7 cellular contexts compared by ENCODE assay signal in the genomic region with DNA sequence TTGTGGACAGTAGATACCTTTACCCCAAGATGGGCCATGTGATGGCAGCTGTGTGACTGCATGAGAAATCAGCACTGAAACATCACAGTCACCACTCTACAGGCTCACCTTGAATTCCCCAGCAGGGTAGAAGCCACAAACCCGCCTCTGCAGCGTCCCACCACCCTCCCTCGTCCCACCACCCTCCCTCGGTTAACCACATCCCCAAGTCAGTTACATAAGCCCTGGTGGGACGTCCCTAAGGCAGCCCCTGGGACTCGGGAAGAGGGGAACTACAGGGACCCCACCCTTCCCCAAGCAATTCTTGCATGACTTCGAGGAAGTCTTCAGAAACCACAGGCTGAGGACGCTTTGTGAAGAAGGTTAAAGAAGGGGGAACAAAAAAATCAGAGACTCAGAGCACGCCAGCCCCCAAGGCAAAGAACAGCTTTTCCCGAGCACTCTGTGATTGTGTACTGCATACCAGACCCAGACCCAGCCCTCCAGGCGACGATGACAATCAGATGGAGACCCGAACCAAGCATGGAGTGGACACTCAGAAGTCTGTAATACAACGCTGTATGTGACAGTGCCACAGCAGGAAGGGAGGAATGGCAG.
DNase-seq lines count a peak whose midpoint lies in the region; ATAC-seq and TF ChIP-seq lines count a peak whose summit lies in the region.

No MANE protein-coding gene starts in this region.

- H2AFZ ChIP-seq in Loucy (ENCODE audit: low read length) = no peak overlapping the region

- no peaks in the 10 kb centered on the region for H3F3A ChIP-seq in Loucy (ENCODE audit: low read depth)

- H3K27ac Mint-ChIP-seq in Calu3 (ENCODE audit: unreplicated experiment) = no peak overlapping the region

- no peaks in the 10 kb centered on the region for H3K9me2 ChIP-seq in Loucy (replicated peaks; ENCODE audit: low read depth, low read length)

- H4K20me1 ChIP-seq in Loucy (ENCODE audit: insufficient read depth, low read length, poor library complexity, severe bottlenecking) = no peaks in the 10 kb centered on the region

- peak overlapping the region; percentile 49 for H3K4me3 ChIP-seq in Loucy (ENCODE audit: low read length, poor library complexity, severe bottlenecking)

- H3K27me3 ChIP-seq in Loucy (ENCODE audit: insufficient read depth, low read length, poor library complexity, severe bottlenecking) = no peaks in the 10 kb centered on the region

- intact Hi-C loops in Calu3 (cut with micrococcal nuclease; ENCODE audit: unreplicated experiment) = no loop called here

- H3K9me3 Mint-ChIP-seq in Calu3 (ENCODE audit: low read depth, unreplicated experiment) = no peaks in the 10 kb centered on the region

- H3K36me3 ChIP-seq in Loucy (ENCODE audit: insufficient read depth, low read length) = peaks cover 21% of the 10 kb centered on the region; the same call in 1 of the 2 replicates

- peaks cover 17% of the 10 kb centered on the region; the same call in 1 of the 2 replicates for H3K79me2 ChIP-seq in Loucy (ENCODE audit: insufficient read depth, low read length)

- H3K4me1 ChIP-seq in Loucy (ENCODE audit: insufficient read depth, low read length, poor library complexity, severe bottlenecking) = peaks cover 59% of the 10 kb centered on the region

- CTCF ChIA-PET in Calu3 (lab: Charles Lee) = no interaction called here

- ATAC-seq in GM21381 (IDR thresholded peaks at IDR 0.05; ENCODE audit: unreplicated experiment) = peak; percentile 60

- no TSS peak for BruUV-seq in Calu3 (replicated peaks; lab: Mats Ljungman, UMichigan)

- H3K9ac ChIP-seq in Loucy (ENCODE audit: low read depth, low read length, poor library complexity, severe bottlenecking) = no peak overlapping the region

- H3K4me3 Mint-ChIP-seq in Calu3 (ENCODE audit: low read depth, unreplicated experiment) = no peak overlapping the region

- H3K4me1 Mint-ChIP-seq in Calu3 (ENCODE audit: low read depth, unreplicated experiment) = peaks cover 9% of the 10 kb centered on the region

- TF ChIP-seq CTCF in Loucy (conservative IDR thresholded peaks at IDR 0.05; ENCODE audit: low read length) (no peak), Calu3 (IDR thresholded peaks at IDR 0.05; ENCODE audit: unreplicated experiment) (no peak)

- no peaks in the 10 kb centered on the region for H3K36me3 Mint-ChIP-seq in Calu3 (ENCODE audit: insufficient read depth, unreplicated experiment)

- no peaks in the 10 kb centered on the region for H3K27me3 Mint-ChIP-seq in Calu3 (ENCODE audit: unreplicated experiment)

- DNase-seq in activated CD8-positive, alpha-beta memory T cell treated with anti-CD3 and anti-CD28 coated beads, Interleukin-2, amount 50 U/mL, for 4 hours = peak; percentile 82
- peak; percentile 82 for DNase-seq in islet precursor cell
- peak; percentile 56 to 76 for DNase-seq in stimulated activated CD8-positive, alpha-beta memory T cell treated with anti-CD3 and anti-CD28 coated beads, Interleukin-4, amount 100 ng/mL, for 4 hours (ENCODE audit: low read depth in 2 of 2, low spot score in 1 of 2)
- DNase-seq in COR-L47 (lab: John Stamatoyannopoulos, UW) = no peak
- DNase-seq in Calu3 = no peak

- peak overlapping the region; percentile 75 for H3K4me2 ChIP-seq in Loucy (ENCODE audit: low read depth, low read length, poor library complexity, severe bottlenecking)

- H3K9me3 ChIP-seq in Loucy (ENCODE audit: insufficient read depth, low read depth, low read length) = no peaks in the 10 kb centered on the region

Comparison
In these comparisons a context has a peak if more than half of its experiments do, and no peak if none do; other contexts are left out.
1. DNase-seq: peak in activated CD8-positive, alpha-beta memory T cell treated with anti-CD3 and anti-CD28 coated beads, Interleukin-2, amount 50 U/mL, for 4 hours (single experiment), islet precursor cell (single experiment) and stimulated activated CD8-positive, alpha-beta memory T cell treated with anti-CD3 and anti-CD28 coated beads, Interleukin-4, amount 100 ng/mL, for 4 hours (2 of 2); none in COR-L47 (single experiment) and Calu3 (single experiment).